10 cellular contexts compared by ENCODE assay signal in the genomic region with DNA sequence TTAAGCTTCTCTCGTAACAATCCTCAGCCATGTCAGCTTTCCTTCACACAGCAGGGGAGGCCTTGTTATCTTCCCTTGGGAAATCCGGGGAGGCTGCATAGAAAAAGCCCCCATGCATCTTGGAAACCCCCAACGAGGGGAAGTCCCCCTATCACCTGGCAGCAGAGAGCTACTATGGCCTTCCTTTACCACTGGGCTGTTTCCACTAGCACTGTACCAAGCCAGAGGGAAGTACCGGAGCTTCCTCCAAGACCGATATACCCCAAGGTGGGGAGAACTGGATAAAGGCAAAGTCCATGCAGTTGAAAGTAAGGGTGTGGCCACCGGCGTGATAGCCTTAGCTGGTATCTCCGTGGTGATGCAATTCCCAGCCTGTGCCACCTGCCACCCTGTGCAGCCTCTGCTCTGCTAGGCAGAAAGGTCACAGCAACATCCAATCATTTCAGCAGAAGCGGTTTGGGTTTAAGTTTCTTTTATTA. TPM values are rescaled to one million over a fixed set of nuclear protein-coding genes. Genes with fewer than 3 reads are reported as not detected.
DNase-seq lines count a peak whose midpoint lies in the region; ATAC-seq lines count a peak whose summit lies in the region.
"Had no signal": no experiment of that assay in that cellular context is flagged by ENCODE, and none has a peak within 500 bp of the region (broad histone marks: within the 10 kb centered on the region; RNA-seq: fewer than 3 reads in every experiment).

No MANE protein-coding gene starts in this region.

- peak overlapping the region; percentile 58 for H4K91ac ChIP-seq in mesenchymal stem cell (ENCODE audit: low read length)

- no peaks in the 10 kb centered on the region for H3K36me3 ChIP-seq in mesenchymal stem cell (ENCODE audit: control insufficient read depth in 1 of 2, insufficient read depth in 2 of 2, low read depth in 1 of 2, low read length in 2 of 2)

- H3K9me3 Mint-ChIP-seq in activated CD8-positive, alpha-beta T cell treated with anti-CD3 and anti-CD28 coated beads, Interleukin-2, amount 10 ng/mL, durations not matched to agents 7 days and 5 days (ENCODE audit: insufficient read depth) = no peaks in the 10 kb centered on the region
- H3K9me3 Mint-ChIP-seq: natural killer cell, T-cell had no signal

- H3K4me3 Mint-ChIP-seq in activated CD8-positive, alpha-beta T cell treated with anti-CD3 and anti-CD28 coated beads, Interleukin-2, amount 10 ng/mL, durations not matched to agents 7 days and 5 days = no peak overlapping the region
- H3K4me3 Mint-ChIP-seq: natural killer cell, T-cell had no signal

- H3K27ac ChIP-seq in mesenchymal stem cell (ENCODE audit: low read length, poor library complexity, severe bottlenecking) = no peak overlapping the region

- no peak overlapping the region for H3K4me3 ChIP-seq in mesenchymal stem cell (ENCODE audit: insufficient read depth in 1 of 2, low read depth in 1 of 2, low read length in 2 of 2)

- peak overlapping the region; percentile 13 for H2AK5ac ChIP-seq in mesenchymal stem cell (ENCODE audit: low read length, severe bottlenecking)

- WGBS in mesenchymal stem cell = 64% methylated on average over 9 of the region's 9 CpGs

- POLR2A ChIA-PET in activated CD8-positive, alpha-beta T cell treated with anti-CD3 and anti-CD28 coated beads, Interleukin-2, amount 10 ng/mL, durations not matched to agents 7 days and 5 days (lab: Charles Lee) = no interaction called here

- H3K14ac ChIP-seq in mesenchymal stem cell (ENCODE audit: low read length in 2 of 2) = no peak overlapping the region

- H3K23ac ChIP-seq in mesenchymal stem cell (ENCODE audit: low read length in 2 of 2) = no peak overlapping the region

- H2BK15ac ChIP-seq in mesenchymal stem cell (ENCODE audit: low read depth, poor library complexity, severe bottlenecking) = no peak overlapping the region

- H3K27me3 Mint-ChIP-seq in activated CD8-positive, alpha-beta T cell treated with anti-CD3 and anti-CD28 coated beads, Interleukin-2, amount 10 ng/mL, durations not matched to agents 7 days and 5 days (ENCODE audit: low read depth) = peaks cover 20% of the 10 kb centered on the region

- H3K36me3 Mint-ChIP-seq in activated CD8-positive, alpha-beta T cell treated with anti-CD3 and anti-CD28 coated beads, Interleukin-2, amount 10 ng/mL, durations not matched to agents 7 days and 5 days (ENCODE audit: low read depth) = no peaks in the 10 kb centered on the region
- H3K36me3 Mint-ChIP-seq: natural killer cell, T-cell had no signal

- CTCF ChIA-PET in activated CD8-positive, alpha-beta T cell treated with anti-CD3 and anti-CD28 coated beads, Interleukin-2, amount 10 ng/mL, durations not matched to agents 7 days and 5 days (lab: Charles Lee) = interaction anchor here (1.0 kb wide), 1 partner anchor 10 kb away, joined by 3 read pairs; no protein-coding TSS in a partner anchor

- peak overlapping the region in 1 of 2 experiments; percentile 69 for H2BK12ac ChIP-seq in mesenchymal stem cell (ENCODE audit: low read length in 2 of 2)

- ATAC-seq in GM18502 (IDR thresholded peaks at IDR 0.05; ENCODE audit: poor library complexity, unreplicated experiment) (peak; percentile 44), GM21786 (IDR thresholded peaks at IDR 0.05; ENCODE audit: unreplicated experiment) (peak; percentile 50), GM21390 (IDR thresholded peaks at IDR 0.05; ENCODE audit: unreplicated experiment) (no peak)
- no peak for ATAC-seq in activated CD8-positive, alpha-beta T cell treated with anti-CD3 and anti-CD28 coated beads, Interleukin-2, amount 10 ng/mL, durations not matched to agents 7 days and 5 days
- ATAC-seq: natural killer cell, T-cell had no signal

- no peak overlapping the region for H2AFZ ChIP-seq in mesenchymal stem cell (ENCODE audit: low read depth, low read length)

- peaks cover under 1% of the 10 kb centered on the region for H3K79me1 ChIP-seq in mesenchymal stem cell (replicated peaks; ENCODE audit: low read length, poor library complexity, severe bottlenecking)

- no peaks in the 10 kb centered on the region for H3K9me3 ChIP-seq in mesenchymal stem cell (ENCODE audit: control insufficient read depth, low read length)

- H2BK5ac ChIP-seq in mesenchymal stem cell (ENCODE audit: low read depth, low read length, poor library complexity, severe bottlenecking) = no peak overlapping the region

- H3K4me2 ChIP-seq in mesenchymal stem cell (ENCODE audit: low read length, poor library complexity, severe bottlenecking) = no peak overlapping the region

- peak overlapping the region in 1 of 2 experiments; percentile 24 for H3K4ac ChIP-seq in mesenchymal stem cell (ENCODE audit: low read depth in 1 of 2, low read length in 2 of 2)

- peak overlapping the region; percentile 42 for H2BK120ac ChIP-seq in mesenchymal stem cell (ENCODE audit: low read depth, low read length)

- peak overlapping the region in 1 of 2 experiments; percentile 51 for H3K18ac ChIP-seq in mesenchymal stem cell (ENCODE audit: low read depth in 1 of 2, low read length in 2 of 2)

- DNase-seq in NCI-H69 (lab: John Stamatoyannopoulos, UW) (peak; percentile 62), mesenchymal stem cell (peak; percentile 42), NCI-H1048 (lab: John Stamatoyannopoulos, UW) (no peak), NCI-H774 (lab: John Stamatoyannopoulos, UW) (no peak)
- DNase-seq in activated CD8-positive, alpha-beta T cell treated with anti-CD3 and anti-CD28 coated beads, Interleukin-2, amount 10 ng/mL, durations not matched to agents 7 days and 5 days = no peak
- DNase-seq: natural killer cell, T-cell had no signal

- H3K4me1 Mint-ChIP-seq in activated CD8-positive, alpha-beta T cell treated with anti-CD3 and anti-CD28 coated beads, Interleukin-2, amount 10 ng/mL, durations not matched to agents 7 days and 5 days (ENCODE audit: low read depth) = peaks cover 13% of the 10 kb centered on the region

- peak overlapping the region; percentile 4 for H4K8ac ChIP-seq in mesenchymal stem cell (ENCODE audit: low read length)

- H3K27ac Mint-ChIP-seq in activated CD8-positive, alpha-beta T cell treated with anti-CD3 and anti-CD28 coated beads, Interleukin-2, amount 10 ng/mL, durations not matched to agents 7 days and 5 days = no peak overlapping the region
- H3K27ac Mint-ChIP-seq: natural killer cell, T-cell had no signal

- H3K9ac ChIP-seq in mesenchymal stem cell (ENCODE audit: low read length) = no peak overlapping the region

- H3K27me3 ChIP-seq in mesenchymal stem cell (ENCODE audit: control insufficient read depth in 1 of 2, insufficient read depth in 1 of 2, low read length in 2 of 2) = no peaks in the 10 kb centered on the region

- peaks cover 25% of the 10 kb centered on the region for H3K4me1 ChIP-seq in mesenchymal stem cell (ENCODE audit: control insufficient read depth, insufficient read depth, low read depth, low read length)

RNA-seq across cellular contexts. Expression of gene CLIP2, which starts 4.4 kb away (rescaled TPM):
- polyA plus RNA-seq in mesenchymal stem cell (2013, experiment 1 of 2) = 68.2 TPM
- polyA plus RNA-seq in mesenchymal stem cell (2013, experiment 2 of 2) = 63.3 TPM
- total RNA-seq in activated CD8-positive, alpha-beta T cell treated with anti-CD3 and anti-CD28 coated beads, Interleukin-2, amount 10 ng/mL, durations not matched to agents 7 days and 5 days = 1 to 10 TPM; 1.5 to 1.7 TPM

RNA-seq across cellular contexts. Expression of gene RFC2, which starts 30.6 kb away (rescaled TPM):
- polyA plus RNA-seq in mesenchymal stem cell (2013, experiment 1 of 2) = 17.3 TPM
- polyA plus RNA-seq in mesenchymal stem cell (2013, experiment 2 of 2) = 16.3 TPM
- 10 to 100 TPM; 69.5 to 76.5 TPM for total RNA-seq in activated CD8-positive, alpha-beta T cell treated with anti-CD3 and anti-CD28 coated beads, Interleukin-2, amount 10 ng/mL, durations not matched to agents 7 days and 5 days

Comparison
In these comparisons a context has a peak if more than half of its experiments do, and no peak if none do; other contexts are left out.
1. ATAC-seq: peak in GM18502 (single experiment) and GM21786 (single experiment); none in activated CD8-positive, alpha-beta T cell treated with anti-CD3 and anti-CD28 coated beads, Interleukin-2, amount 10 ng/mL, durations not matched to agents 7 days and 5 days (single experiment) and GM21390 (single experiment).
2. DNase-seq: peak in NCI-H69 (single experiment) and mesenchymal stem cell (single experiment); none in NCI-H1048 (single experiment), activated CD8-positive, alpha-beta T cell treated with anti-CD3 and anti-CD28 coated beads, Interleukin-2, amount 10 ng/mL, durations not matched to agents 7 days and 5 days (single experiment) and NCI-H774 (single experiment).